Comparison of ENCODE assay signal across 12 cellular contexts in genomic region chr3:46298871-46299607, GRCh38. TPM values are rescaled to one million over a fixed set of nuclear protein-coding genes. Genes with fewer than 3 reads are reported as not detected.
DNase-seq lines count a peak whose midpoint lies in the region; ATAC-seq lines count a peak whose summit lies in the region.
"Had no signal": no experiment of that assay in that cellular context is flagged by ENCODE, and none has a peak within 500 bp of the region (broad histone marks: within the 10 kb centered on the region; RNA-seq: fewer than 3 reads in every experiment).

No MANE protein-coding gene starts in this region.

- no peaks in the 10 kb centered on the region for H3K9me3 Mint-ChIP-seq in activated CD4-positive, alpha-beta memory T cell treated with anti-CD3 and anti-CD28 coated beads, Interleukin-2, amount 10 ng/mL, durations not matched to agents 7 days and 5 days
- peaks cover 3% of the 10 kb centered on the region for H3K9me3 Mint-ChIP-seq in natural killer cell treated with Interleukin-12 subunit alpha and Interleukin-12 subunit beta and Interleukin-15 and Interleukin-18, amount 100 ng/mL, for 72 hours
- H3K9me3 Mint-ChIP-seq: naive B cell had no signal

- peaks cover 18% of the 10 kb centered on the region for H3K36me3 Mint-ChIP-seq in activated CD4-positive, alpha-beta memory T cell treated with anti-CD3 and anti-CD28 coated beads, Interleukin-2, amount 10 ng/mL, durations not matched to agents 7 days and 5 days (ENCODE audit: low read depth)
- H3K36me3 Mint-ChIP-seq in natural killer cell treated with Interleukin-12 subunit alpha and Interleukin-12 subunit beta and Interleukin-15 and Interleukin-18, amount 100 ng/mL, for 72 hours, result no peaks in the 10 kb centered on the region
- H3K36me3 Mint-ChIP-seq: naive B cell had no signal

- peaks cover 5% of the 10 kb centered on the region for H3K27me3 Mint-ChIP-seq in activated CD4-positive, alpha-beta memory T cell treated with anti-CD3 and anti-CD28 coated beads, Interleukin-2, amount 10 ng/mL, durations not matched to agents 7 days and 5 days
- peaks cover 0 to 3% of the 10 kb centered on the region in 2 donors for H3K27me3 Mint-ChIP-seq in natural killer cell treated with Interleukin-12 subunit alpha and Interleukin-12 subunit beta and Interleukin-15 and Interleukin-18, amount 100 ng/mL, for 72 hours
- H3K27me3 Mint-ChIP-seq: naive B cell had no signal

- POLR2A ChIA-PET in activated CD4-positive, alpha-beta memory T cell treated with anti-CD3 and anti-CD28 coated beads, Interleukin-2, amount 10 ng/mL, durations not matched to agents 7 days and 5 days (lab: Charles Lee), result interaction anchor here (0.8 to 12.7 kb wide), 16 partner anchors 9 to 91 kb away, joined by 3 to 207 read pairs (median 6); partner anchors contain the start of genes CCR1, CCR2 and CCR5

- no peak for DNase-seq in activated CD4-positive, CD25-positive, alpha-beta regulatory T cell (lab: John Stamatoyannopoulos, UW)
- DNase-seq in activated CD4-positive, alpha-beta memory T cell treated with anti-CD3 and anti-CD28 coated beads, Interleukin-2, amount 10 ng/mL, durations not matched to agents 7 days and 5 days, result peak; percentile 57
- no peak for DNase-seq in natural killer cell treated with Interleukin-12 subunit alpha and Interleukin-12 subunit beta and Interleukin-15 and Interleukin-18, amount 100 ng/mL, for 72 hours (ENCODE audit: low spot score)
- DNase-seq in cerebellar nuclear complex (lab: John Stamatoyannopoulos, UW) (no peak), caudate nucleus (lab: John Stamatoyannopoulos, UW) (no peak)
- DNase-seq: 8988T, naive B cell had no signal

- H3K4me3 Mint-ChIP-seq in activated CD4-positive, alpha-beta memory T cell treated with anti-CD3 and anti-CD28 coated beads, Interleukin-2, amount 10 ng/mL, durations not matched to agents 7 days and 5 days, result peak overlapping the region; percentile 27
- peak overlapping the region; percentile 73 for H3K4me3 Mint-ChIP-seq in natural killer cell treated with Interleukin-12 subunit alpha and Interleukin-12 subunit beta and Interleukin-15 and Interleukin-18, amount 100 ng/mL, for 72 hours

- CTCF ChIA-PET in activated CD4-positive, alpha-beta memory T cell treated with anti-CD3 and anti-CD28 coated beads, Interleukin-2, amount 10 ng/mL, durations not matched to agents 7 days and 5 days (lab: Charles Lee), result interaction anchor here (0.8 to 13.1 kb wide), 13 partner anchors 11 to 201 kb away, joined by 3 to 147 read pairs (median 6); partner anchors contain the start of genes CCR1, CCR2 and CCR5

- H3K27ac Mint-ChIP-seq in activated CD4-positive, alpha-beta memory T cell treated with anti-CD3 and anti-CD28 coated beads, Interleukin-2, amount 10 ng/mL, durations not matched to agents 7 days and 5 days, result peak overlapping the region; percentile 93
- H3K27ac Mint-ChIP-seq in natural killer cell treated with Interleukin-12 subunit alpha and Interleukin-12 subunit beta and Interleukin-15 and Interleukin-18, amount 100 ng/mL, for 72 hours, result peak overlapping the region; percentile 91 to 93

- ATAC-seq in activated CD4-positive, CD25-positive, alpha-beta regulatory T cell treated with anti-CD3 and anti-CD28 coated beads, Interleukin-2, amount 50 U/mL, for 24 hours, result peak; percentile 81 to 84
- ATAC-seq in HG02571 (IDR thresholded peaks at IDR 0.05; ENCODE audit: unreplicated experiment) (peak; percentile 35), GM18519 (IDR thresholded peaks at IDR 0.05; ENCODE audit: low FRiP score, unreplicated experiment) (no peak)
- peak; percentile 90 to 92 for ATAC-seq in natural killer cell treated with Interleukin-12 subunit alpha and Interleukin-12 subunit beta and Interleukin-15 and Interleukin-18, amount 100 ng/mL, for 72 hours

- no peak overlapping the region for H3K27ac ChIP-seq in caudate nucleus (ENCODE audit: low read depth, low read length)
- H3K27ac ChIP-seq: thoracic aorta had no signal

- peaks cover 86% of the 10 kb centered on the region for H3K4me1 Mint-ChIP-seq in activated CD4-positive, alpha-beta memory T cell treated with anti-CD3 and anti-CD28 coated beads, Interleukin-2, amount 10 ng/mL, durations not matched to agents 7 days and 5 days
- peaks cover 67 to 78% of the 10 kb centered on the region in 2 donors for H3K4me1 Mint-ChIP-seq in natural killer cell treated with Interleukin-12 subunit alpha and Interleukin-12 subunit beta and Interleukin-15 and Interleukin-18, amount 100 ng/mL, for 72 hours (ENCODE audit: low read depth in 2 of 2)

RNA-seq across cellular contexts. Expression of gene CCR2, which starts 54.9 kb away (rescaled TPM):
- total RNA-seq in activated CD4-positive, alpha-beta memory T cell treated with anti-CD3 and anti-CD28 coated beads, Interleukin-2, amount 10 ng/mL, durations not matched to agents 7 days and 5 days, result 100 to 1,000 TPM; 167 to 174 TPM
- 1 to 10 TPM in 1 of 2 donors, under 1 TPM in 1; 0.48 to 2.5 TPM for total RNA-seq in natural killer cell treated with Interleukin-12 subunit alpha and Interleukin-12 subunit beta and Interleukin-15 and Interleukin-18, amount 100 ng/mL, for 72 hours
- total RNA-seq: LHCN-M2 had no signal

RNA-seq across cellular contexts. Expression of gene CCR3, which starts 56.8 kb away (rescaled TPM):
- total RNA-seq in activated CD4-positive, alpha-beta memory T cell treated with anti-CD3 and anti-CD28 coated beads, Interleukin-2, amount 10 ng/mL, durations not matched to agents 7 days and 5 days, result 1 to 10 TPM; 1.2 to 1.9 TPM
- total RNA-seq in natural killer cell treated with Interleukin-12 subunit alpha and Interleukin-12 subunit beta and Interleukin-15 and Interleukin-18, amount 100 ng/mL, for 72 hours, result 1 to 10 TPM in 1 of 2 donors, under 1 TPM in 1; 0.55 to 4.3 TPM
- total RNA-seq: LHCN-M2, thoracic aorta had no signal

Comparison
In these comparisons a context has a peak if more than half of its experiments do, and no peak if none do; other contexts are left out.
1. RNA of gene CCR2, which starts 54.9 kb away (total RNA-seq): 167 to 174 TPM in activated CD4-positive, alpha-beta memory T cell treated with anti-CD3 and anti-CD28 coated beads, Interleukin-2, amount 10 ng/mL, durations not matched to agents 7 days and 5 days; 0.48 to 2.5 TPM in natural killer cell treated with Interleukin-12 subunit alpha and Interleukin-12 subunit beta and Interleukin-15 and Interleukin-18, amount 100 ng/mL, for 72 hours; every median in the first group is over 10 times any median in the second.